Comparison of ENCODE assay signal across 17 cellular contexts in the genomic region with DNA sequence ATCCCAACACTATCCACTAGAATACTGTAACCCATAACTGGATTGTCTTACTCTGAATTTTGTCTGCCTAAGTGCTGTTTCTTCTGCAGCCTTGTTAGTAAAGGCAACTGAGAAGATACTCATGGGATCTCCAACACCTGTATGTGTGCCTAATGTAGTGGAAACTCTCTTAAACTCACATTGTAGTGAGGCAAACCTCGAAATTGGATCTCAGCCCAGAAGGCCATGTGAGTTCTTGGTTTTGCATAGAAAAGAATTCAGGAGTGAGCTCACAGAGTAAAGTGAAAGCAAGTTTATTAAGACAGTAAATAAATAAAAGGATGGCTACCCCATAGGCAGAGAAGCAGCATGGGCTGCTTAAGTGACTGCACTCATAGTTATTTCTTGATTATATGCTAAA.
A peak's percentile ranks its signal among the peaks of the same experiment; 100 is the strongest.
DNase-seq lines count a peak whose midpoint lies in the region; ATAC-seq and TF ChIP-seq lines count a peak whose summit lies in the region.
"Had no signal": no experiment of that assay in that cellular context is flagged by ENCODE, and none has a peak within 500 bp of the region (broad histone marks: within the 10 kb centered on the region; RNA-seq: fewer than 3 reads in every experiment).

No MANE protein-coding gene starts in this region.

- DNase-seq in H4 (ENCODE audit: low spot score) (peak; percentile 47), NCI-H2171 (lab: John Stamatoyannopoulos, UW) (peak; percentile 26), astrocyte of the cerebellum (ENCODE audit: low read depth) (peak; percentile 26), pons (ENCODE audit: low spot score) (peak; percentile 13), GM10248 (ENCODE audit: extremely low spot score) (no peak), chondrocyte (ENCODE audit: low spot score) (no peak)
- DNase-seq: activated CD4-positive, alpha-beta T cell treated with anti-CD3 and anti-CD28 coated beads, Interleukin-2, amount 50 U/mL, for 48 hours; AML-193; effector CD8-positive, alpha-beta T cell; glutamatergic neuron; NCI-H187 treated with DMSO at 0.1 percent for 48 hours; NCI-H510A treated with DMSO at 0.1 percent for 48 hours; SHP77 treated with DMSO at 0.1 percent for 48 hours had no signal

- peaks cover 45% of the 10 kb centered on the region for H3K9me3 Mint-ChIP-seq in chondrocyte (ENCODE audit: low read depth)

- no peak overlapping the region for H3K27ac Mint-ChIP-seq in chondrocyte (ENCODE audit: unreplicated experiment)
- H3K27ac Mint-ChIP-seq: T-helper 1 cell treated with Interleukin-12 subunit alpha and Interleukin-12 subunit beta and Interleukin-4 antibody, amounts not matched to agents 30 μg/mL and 1 μg/mL, for 36 hours had no signal

- TF ChIP-seq CTCF in astrocyte of the cerebellum (IDR thresholded peaks at IDR 0.05; ENCODE audit: low read depth, low read length, missing control alignments) (no peak), GM10248 (IDR thresholded peaks at IDR 0.05; ENCODE audit: control extremely low read depth, extremely low read depth, low read depth, missing control alignments) (no peak), chondrocyte (IDR thresholded peaks at IDR 0.05) (no peak)

- POLR2A ChIA-PET in GM10248 (lab: Yijun Ruan, JAX), result no interaction called here

- no peak for ATAC-seq in HG03139 (IDR thresholded peaks at IDR 0.05; ENCODE audit: unreplicated experiment)
- ATAC-seq: esophagus mucosa had no signal

- H3K4me1 Mint-ChIP-seq in chondrocyte (ENCODE audit: low read depth), result no peaks in the 10 kb centered on the region
- H3K4me1 Mint-ChIP-seq: central memory CD8-positive, alpha-beta T cell had no signal

- no peaks in the 10 kb centered on the region for H3K27me3 Mint-ChIP-seq in chondrocyte (ENCODE audit: low read depth)
- H3K27me3 Mint-ChIP-seq: central memory CD8-positive, alpha-beta T cell had no signal

- no peak overlapping the region for H3K4me3 Mint-ChIP-seq in chondrocyte (ENCODE audit: unreplicated experiment)
- H3K4me3 Mint-ChIP-seq: central memory CD8-positive, alpha-beta T cell; T-helper 1 cell treated with Interleukin-12 subunit alpha and Interleukin-12 subunit beta and Interleukin-4 antibody, amounts not matched to agents 30 μg/mL and 1 μg/mL, for 36 hours had no signal

- H3K36me3 Mint-ChIP-seq in chondrocyte (ENCODE audit: low read depth), result no peaks in the 10 kb centered on the region

- CTCF ChIA-PET in GM10248 (lab: Yijun Ruan, JAX), result no interaction called here

- H3K4me3 ChIP-seq in astrocyte of the cerebellum (ENCODE audit: low read depth, low read length), result no peak overlapping the region

- in situ Hi-C loops in astrocyte of the cerebellum (cut with HindIII; ENCODE audit: low sequenced_read_pairs), result no loop called here

Comparison
In these comparisons a context has a peak if more than half of its experiments do, and no peak if none do; other contexts are left out.
1. DNase-seq: peak in H4 (single experiment), NCI-H2171 (single experiment), astrocyte of the cerebellum (single experiment) and pons (single experiment); none in GM10248 (single experiment) and chondrocyte (single experiment).